Comparison of ENCODE assay signal across 1 cellular context in the genomic region with DNA sequence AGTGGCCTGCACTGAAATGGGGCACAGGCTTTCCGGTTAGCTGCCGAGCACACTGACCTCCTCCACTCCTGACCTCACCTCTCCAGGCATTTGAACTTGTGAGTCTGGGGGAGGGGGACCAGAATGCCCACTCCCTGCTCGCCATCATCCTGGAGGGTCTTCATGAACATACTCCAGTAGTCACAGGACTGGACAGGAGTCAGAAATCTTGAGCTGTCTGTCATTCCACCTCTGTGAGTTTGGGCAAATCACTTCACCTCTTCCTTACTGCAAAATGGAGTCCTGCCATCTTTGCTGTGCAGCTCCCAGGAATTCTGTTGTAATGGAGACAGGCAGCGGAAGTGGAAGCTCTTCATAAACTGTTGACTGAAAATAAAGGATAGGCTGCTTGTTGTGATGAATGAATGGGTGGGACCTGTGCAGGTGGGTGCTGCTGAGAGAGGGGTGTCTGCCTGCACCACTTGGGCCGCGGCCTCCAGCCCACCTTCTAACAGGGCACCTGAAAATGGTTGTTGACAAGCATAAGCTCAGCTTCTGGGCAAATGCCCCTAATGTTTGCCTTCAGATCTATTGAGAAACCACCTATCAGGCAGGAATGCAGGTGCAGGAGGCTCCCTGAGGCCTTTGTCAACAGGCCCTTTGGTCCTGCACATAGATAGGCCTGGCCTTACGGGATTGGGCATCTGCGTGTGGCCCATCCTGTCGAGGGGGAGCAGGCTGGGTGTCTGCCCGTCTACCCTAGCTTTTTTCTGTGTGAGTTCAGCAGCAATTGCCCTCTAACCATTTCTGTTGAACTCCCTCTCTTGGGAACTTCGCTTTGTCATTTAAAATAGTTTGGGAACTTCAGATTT.
TF ChIP-seq lines count a peak whose summit lies in the region.

No MANE protein-coding gene starts in this region.

TF ChIP-seq in HepG2, 621 proteins besides CTCF, POLR2A, EP300 and RAD21 (continued from another document and continues in another):
- TF ChIP-seq THAP11 (CRISPR knock-in tag; IDR thresholded peaks at IDR 0.05) (peak; percentile 71), ZNF451 (CRISPR knock-in tag; IDR thresholded peaks at IDR 0.05) (no peak), KDM6A (CRISPR knock-in tag; IDR thresholded peaks at IDR 0.05; ENCODE audit: low read depth) (peak; percentile 100), SP4 (CRISPR knock-in tag; IDR thresholded peaks at IDR 0.05) (0 out of 2 replicates have a peak, but pooled peaks have one; percentile 22), FOXA3 (CRISPR knock-in tag; IDR thresholded peaks at IDR 0.05) (peak; percentile 100), ZNF891 (CRISPR knock-in tag; IDR thresholded peaks at IDR 0.05) (peak; percentile 96), KLF11 (CRISPR knock-in tag; IDR thresholded peaks at IDR 0.05) (0 out of 2 replicates have a peak, but pooled peaks have one; percentile 0), ATF1 (CRISPR knock-in tag; IDR thresholded peaks at IDR 0.05) (peak; percentile 54; the same call in 1 of the 2 replicates), NFKB2 (CRISPR knock-in tag; IDR thresholded peaks at IDR 0.05; ENCODE audit: borderline replicate concordance) (peak; percentile 69; the same call in 1 of the 2 replicates), MAFK (conservative IDR thresholded peaks at IDR 0.05 in 1 of 2, IDR thresholded peaks at IDR 0.05 in 1 of 2; ENCODE audit: low read length in 2 of 2) (peak in 1 of 2 experiments; percentile 62; a peak in 1 of 4 replicates), MLLT10 (CRISPR knock-in tag; IDR thresholded peaks at IDR 0.05) (no peak), ZNF577 (CRISPR knock-in tag; IDR thresholded peaks at IDR 0.05; ENCODE audit: borderline replicate concordance, low read depth) (no peak), TARDBP (CRISPR knock-in tag; IDR thresholded peaks at IDR 0.05) (peak; percentile 99), ZNF616 (CRISPR knock-in tag; IDR thresholded peaks at IDR 0.05; ENCODE audit: low read depth) (no peak; the same call in 1 of the 2 replicates), ZNF713 (CRISPR knock-in tag; IDR thresholded peaks at IDR 0.05) (0 out of 2 replicates have a peak, but pooled peaks have one; percentile 35), PAWR (CRISPR knock-in tag; IDR thresholded peaks at IDR 0.05; ENCODE audit: borderline replicate concordance) (no peak), ZNF431 (CRISPR knock-in tag; IDR thresholded peaks at IDR 0.05; ENCODE audit: borderline replicate concordance, low read depth) (no peak; the same call in 1 of the 2 replicates), SIX4 (CRISPR knock-in tag; IDR thresholded peaks at IDR 0.05) (peak; percentile 83; the same call in 1 of the 2 replicates), MIXL1 (CRISPR knock-in tag; IDR thresholded peaks at IDR 0.05) (peak; percentile 98), ZFP90 (CRISPR knock-in tag; IDR thresholded peaks at IDR 0.05; ENCODE audit: borderline replicate concordance) (peak; percentile 73; the same call in 1 of the 2 replicates), NR2C2 (CRISPR knock-in tag; IDR thresholded peaks at IDR 0.05; ENCODE audit: borderline replicate concordance) (peak; percentile 60; the same call in 1 of the 2 replicates)
- TF ChIP-seq, protein P1, sequence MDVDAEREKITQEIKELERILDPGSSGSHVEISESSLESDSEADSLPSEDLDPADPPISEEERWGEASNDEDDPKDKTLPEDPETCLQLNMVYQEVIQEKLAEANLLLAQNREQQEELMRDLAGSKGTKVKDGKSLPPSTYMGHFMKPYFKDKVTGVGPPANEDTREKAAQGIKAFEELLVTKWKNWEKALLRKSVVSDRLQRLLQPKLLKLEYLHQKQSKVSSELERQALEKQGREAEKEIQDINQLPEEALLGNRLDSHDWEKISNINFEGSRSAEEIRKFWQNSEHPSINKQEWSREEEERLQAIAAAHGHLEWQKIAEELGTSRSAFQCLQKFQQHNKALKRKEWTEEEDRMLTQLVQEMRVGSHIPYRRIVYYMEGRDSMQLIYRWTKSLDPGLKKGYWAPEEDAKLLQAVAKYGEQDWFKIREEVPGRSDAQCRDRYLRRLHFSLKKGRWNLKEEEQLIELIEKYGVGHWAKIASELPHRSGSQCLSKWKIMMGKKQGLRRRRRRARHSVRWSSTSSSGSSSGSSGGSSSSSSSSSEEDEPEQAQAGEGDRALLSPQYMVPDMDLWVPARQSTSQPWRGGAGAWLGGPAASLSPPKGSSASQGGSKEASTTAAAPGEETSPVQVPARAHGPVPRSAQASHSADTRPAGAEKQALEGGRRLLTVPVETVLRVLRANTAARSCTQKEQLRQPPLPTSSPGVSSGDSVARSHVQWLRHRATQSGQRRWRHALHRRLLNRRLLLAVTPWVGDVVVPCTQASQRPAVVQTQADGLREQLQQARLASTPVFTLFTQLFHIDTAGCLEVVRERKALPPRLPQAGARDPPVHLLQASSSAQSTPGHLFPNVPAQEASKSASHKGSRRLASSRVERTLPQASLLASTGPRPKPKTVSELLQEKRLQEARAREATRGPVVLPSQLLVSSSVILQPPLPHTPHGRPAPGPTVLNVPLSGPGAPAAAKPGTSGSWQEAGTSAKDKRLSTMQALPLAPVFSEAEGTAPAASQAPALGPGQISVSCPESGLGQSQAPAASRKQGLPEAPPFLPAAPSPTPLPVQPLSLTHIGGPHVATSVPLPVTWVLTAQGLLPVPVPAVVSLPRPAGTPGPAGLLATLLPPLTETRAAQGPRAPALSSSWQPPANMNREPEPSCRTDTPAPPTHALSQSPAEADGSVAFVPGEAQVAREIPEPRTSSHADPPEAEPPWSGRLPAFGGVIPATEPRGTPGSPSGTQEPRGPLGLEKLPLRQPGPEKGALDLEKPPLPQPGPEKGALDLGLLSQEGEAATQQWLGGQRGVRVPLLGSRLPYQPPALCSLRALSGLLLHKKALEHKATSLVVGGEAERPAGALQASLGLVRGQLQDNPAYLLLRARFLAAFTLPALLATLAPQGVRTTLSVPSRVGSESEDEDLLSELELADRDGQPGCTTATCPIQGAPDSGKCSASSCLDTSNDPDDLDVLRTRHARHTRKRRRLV (CRISPR knock-in tag; IDR thresholded peaks at IDR 0.05): peak; percentile 56; the same call in 1 of the 2 replicates
- TF ChIP-seq, protein P2, sequence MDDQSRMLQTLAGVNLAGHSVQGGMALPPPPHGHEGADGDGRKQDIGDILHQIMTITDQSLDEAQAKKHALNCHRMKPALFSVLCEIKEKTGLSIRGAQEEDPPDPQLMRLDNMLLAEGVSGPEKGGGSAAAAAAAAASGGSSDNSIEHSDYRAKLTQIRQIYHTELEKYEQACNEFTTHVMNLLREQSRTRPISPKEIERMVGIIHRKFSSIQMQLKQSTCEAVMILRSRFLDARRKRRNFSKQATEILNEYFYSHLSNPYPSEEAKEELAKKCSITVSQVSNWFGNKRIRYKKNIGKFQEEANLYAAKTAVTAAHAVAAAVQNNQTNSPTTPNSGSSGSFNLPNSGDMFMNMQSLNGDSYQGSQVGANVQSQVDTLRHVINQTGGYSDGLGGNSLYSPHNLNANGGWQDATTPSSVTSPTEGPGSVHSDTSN (CRISPR knock-in tag; IDR thresholded peaks at IDR 0.05; ENCODE audit: borderline replicate concordance): no peak
- TF ChIP-seq, protein P3, sequence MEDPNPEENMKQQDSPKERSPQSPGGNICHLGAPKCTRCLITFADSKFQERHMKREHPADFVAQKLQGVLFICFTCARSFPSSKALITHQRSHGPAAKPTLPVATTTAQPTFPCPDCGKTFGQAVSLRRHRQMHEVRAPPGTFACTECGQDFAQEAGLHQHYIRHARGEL (CRISPR knock-in tag; IDR thresholded peaks at IDR 0.05): no peak
- TF ChIP-seq, protein P4, sequence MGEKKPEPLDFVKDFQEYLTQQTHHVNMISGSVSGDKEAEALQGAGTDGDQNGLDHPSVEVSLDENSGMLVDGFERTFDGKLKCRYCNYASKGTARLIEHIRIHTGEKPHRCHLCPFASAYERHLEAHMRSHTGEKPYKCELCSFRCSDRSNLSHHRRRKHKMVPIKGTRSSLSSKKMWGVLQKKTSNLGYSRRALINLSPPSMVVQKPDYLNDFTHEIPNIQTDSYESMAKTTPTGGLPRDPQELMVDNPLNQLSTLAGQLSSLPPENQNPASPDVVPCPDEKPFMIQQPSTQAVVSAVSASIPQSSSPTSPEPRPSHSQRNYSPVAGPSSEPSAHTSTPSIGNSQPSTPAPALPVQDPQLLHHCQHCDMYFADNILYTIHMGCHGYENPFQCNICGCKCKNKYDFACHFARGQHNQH (CRISPR knock-in tag; IDR thresholded peaks at IDR 0.05): peak; percentile 96
- TF ChIP-seq, protein P5, sequence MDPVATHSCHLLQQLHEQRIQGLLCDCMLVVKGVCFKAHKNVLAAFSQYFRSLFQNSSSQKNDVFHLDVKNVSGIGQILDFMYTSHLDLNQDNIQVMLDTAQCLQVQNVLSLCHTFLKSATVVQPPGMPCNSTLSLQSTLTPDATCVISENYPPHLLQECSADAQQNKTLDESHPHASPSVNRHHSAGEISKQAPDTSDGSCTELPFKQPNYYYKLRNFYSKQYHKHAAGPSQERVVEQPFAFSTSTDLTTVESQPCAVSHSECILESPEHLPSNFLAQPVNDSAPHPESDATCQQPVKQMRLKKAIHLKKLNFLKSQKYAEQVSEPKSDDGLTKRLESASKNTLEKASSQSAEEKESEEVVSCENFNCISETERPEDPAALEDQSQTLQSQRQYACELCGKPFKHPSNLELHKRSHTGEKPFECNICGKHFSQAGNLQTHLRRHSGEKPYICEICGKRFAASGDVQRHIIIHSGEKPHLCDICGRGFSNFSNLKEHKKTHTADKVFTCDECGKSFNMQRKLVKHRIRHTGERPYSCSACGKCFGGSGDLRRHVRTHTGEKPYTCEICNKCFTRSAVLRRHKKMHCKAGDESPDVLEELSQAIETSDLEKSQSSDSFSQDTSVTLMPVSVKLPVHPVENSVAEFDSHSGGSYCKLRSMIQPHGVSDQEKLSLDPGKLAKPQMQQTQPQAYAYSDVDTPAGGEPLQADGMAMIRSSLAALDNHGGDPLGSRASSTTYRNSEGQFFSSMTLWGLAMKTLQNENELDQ (CRISPR knock-in tag; IDR thresholded peaks at IDR 0.05; ENCODE audit: borderline replicate concordance): no peak
- TF ChIP-seq, protein P6, sequence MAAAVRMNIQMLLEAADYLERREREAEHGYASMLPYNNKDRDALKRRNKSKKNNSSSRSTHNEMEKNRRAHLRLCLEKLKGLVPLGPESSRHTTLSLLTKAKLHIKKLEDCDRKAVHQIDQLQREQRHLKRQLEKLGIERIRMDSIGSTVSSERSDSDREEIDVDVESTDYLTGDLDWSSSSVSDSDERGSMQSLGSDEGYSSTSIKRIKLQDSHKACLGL (CRISPR knock-in tag; IDR thresholded peaks at IDR 0.05): no peak; the same call in 1 of the 2 replicates
- TF ChIP-seq, protein P7, sequence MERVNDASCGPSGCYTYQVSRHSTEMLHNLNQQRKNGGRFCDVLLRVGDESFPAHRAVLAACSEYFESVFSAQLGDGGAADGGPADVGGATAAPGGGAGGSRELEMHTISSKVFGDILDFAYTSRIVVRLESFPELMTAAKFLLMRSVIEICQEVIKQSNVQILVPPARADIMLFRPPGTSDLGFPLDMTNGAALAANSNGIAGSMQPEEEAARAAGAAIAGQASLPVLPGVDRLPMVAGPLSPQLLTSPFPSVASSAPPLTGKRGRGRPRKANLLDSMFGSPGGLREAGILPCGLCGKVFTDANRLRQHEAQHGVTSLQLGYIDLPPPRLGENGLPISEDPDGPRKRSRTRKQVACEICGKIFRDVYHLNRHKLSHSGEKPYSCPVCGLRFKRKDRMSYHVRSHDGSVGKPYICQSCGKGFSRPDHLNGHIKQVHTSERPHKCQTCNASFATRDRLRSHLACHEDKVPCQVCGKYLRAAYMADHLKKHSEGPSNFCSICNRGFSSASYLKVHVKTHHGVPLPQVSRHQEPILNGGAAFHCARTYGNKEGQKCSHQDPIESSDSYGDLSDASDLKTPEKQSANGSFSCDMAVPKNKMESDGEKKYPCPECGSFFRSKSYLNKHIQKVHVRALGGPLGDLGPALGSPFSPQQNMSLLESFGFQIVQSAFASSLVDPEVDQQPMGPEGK (CRISPR knock-in tag; IDR thresholded peaks at IDR 0.05): peak; percentile 86
- TF ChIP-seq, protein P8, sequence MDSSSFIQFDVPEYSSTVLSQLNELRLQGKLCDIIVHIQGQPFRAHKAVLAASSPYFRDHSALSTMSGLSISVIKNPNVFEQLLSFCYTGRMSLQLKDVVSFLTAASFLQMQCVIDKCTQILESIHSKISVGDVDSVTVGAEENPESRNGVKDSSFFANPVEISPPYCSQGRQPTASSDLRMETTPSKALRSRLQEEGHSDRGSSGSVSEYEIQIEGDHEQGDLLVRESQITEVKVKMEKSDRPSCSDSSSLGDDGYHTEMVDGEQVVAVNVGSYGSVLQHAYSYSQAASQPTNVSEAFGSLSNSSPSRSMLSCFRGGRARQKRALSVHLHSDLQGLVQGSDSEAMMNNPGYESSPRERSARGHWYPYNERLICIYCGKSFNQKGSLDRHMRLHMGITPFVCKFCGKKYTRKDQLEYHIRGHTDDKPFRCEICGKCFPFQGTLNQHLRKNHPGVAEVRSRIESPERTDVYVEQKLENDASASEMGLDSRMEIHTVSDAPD (CRISPR knock-in tag; IDR thresholded peaks at IDR 0.05): peak; percentile 87
- TF ChIP-seq, protein P9, sequence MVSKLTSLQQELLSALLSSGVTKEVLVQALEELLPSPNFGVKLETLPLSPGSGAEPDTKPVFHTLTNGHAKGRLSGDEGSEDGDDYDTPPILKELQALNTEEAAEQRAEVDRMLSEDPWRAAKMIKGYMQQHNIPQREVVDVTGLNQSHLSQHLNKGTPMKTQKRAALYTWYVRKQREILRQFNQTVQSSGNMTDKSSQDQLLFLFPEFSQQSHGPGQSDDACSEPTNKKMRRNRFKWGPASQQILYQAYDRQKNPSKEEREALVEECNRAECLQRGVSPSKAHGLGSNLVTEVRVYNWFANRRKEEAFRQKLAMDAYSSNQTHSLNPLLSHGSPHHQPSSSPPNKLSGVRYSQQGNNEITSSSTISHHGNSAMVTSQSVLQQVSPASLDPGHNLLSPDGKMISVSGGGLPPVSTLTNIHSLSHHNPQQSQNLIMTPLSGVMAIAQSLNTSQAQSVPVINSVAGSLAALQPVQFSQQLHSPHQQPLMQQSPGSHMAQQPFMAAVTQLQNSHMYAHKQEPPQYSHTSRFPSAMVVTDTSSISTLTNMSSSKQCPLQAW (CRISPR knock-in tag; IDR thresholded peaks at IDR 0.05): peak; percentile 93
- TF ChIP-seq, protein P10, sequence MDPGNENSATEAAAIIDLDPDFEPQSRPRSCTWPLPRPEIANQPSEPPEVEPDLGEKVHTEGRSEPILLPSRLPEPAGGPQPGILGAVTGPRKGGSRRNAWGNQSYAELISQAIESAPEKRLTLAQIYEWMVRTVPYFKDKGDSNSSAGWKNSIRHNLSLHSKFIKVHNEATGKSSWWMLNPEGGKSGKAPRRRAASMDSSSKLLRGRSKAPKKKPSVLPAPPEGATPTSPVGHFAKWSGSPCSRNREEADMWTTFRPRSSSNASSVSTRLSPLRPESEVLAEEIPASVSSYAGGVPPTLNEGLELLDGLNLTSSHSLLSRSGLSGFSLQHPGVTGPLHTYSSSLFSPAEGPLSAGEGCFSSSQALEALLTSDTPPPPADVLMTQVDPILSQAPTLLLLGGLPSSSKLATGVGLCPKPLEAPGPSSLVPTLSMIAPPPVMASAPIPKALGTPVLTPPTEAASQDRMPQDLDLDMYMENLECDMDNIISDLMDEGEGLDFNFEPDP (CRISPR knock-in tag; conservative IDR thresholded peaks at IDR 0.05): no peak
